In the genomic region with DNA sequence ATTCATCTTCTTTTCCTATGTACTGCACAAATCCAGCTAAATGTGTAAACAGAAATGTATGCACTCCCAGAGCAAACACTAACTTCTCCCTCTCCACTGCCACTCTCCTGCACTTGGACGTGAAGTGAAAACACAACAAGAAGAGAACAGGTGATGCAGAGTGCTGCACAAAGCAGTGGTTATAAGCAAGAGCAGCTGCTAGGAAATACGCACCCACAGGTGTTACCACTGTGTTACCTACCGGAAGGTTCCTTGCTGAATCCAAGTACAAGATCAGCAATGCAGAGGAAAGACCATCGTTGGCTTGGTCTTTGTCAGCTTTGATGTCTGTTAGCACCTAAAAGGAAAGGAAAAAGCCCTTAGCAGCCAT, we compare ENCODE assay signal across 18 cellular contexts. TPM values are rescaled to one million over a fixed set of nuclear protein-coding genes. Genes with fewer than 3 reads are reported as not detected.
DNase-seq lines count a peak whose midpoint lies in the region; ATAC-seq and TF ChIP-seq lines count a peak whose summit lies in the region.
"Had no signal": no experiment of that assay in that cellular context is flagged by ENCODE, and none has a peak within 500 bp of the region (broad histone marks: within the 10 kb centered on the region; RNA-seq: fewer than 3 reads in every experiment).

No MANE protein-coding gene starts in this region.

- no peaks in the 10 kb centered on the region for H3K27me3 ChIP-seq in H7 (ENCODE audit: control insufficient read depth, insufficient read depth, low read length)
- H3K27me3 ChIP-seq: BLaER1 treated with 17β-estradiol and CSF1 and Interleukin-3, amounts not matched to agents 10 nM and 100 nM; MG63 had no signal

- TF ChIP-seq CTCF in nephron progenitor cell (IDR thresholded peaks at IDR 0.05): no peak

- H3K27ac Mint-ChIP-seq in nephron progenitor cell: peak overlapping the region; percentile 36

- H3K36me3 ChIP-seq in H7 (replicated peaks; ENCODE audit: control insufficient read depth, insufficient read depth, low read length): peaks cover 8% of the 10 kb centered on the region

- DNase-seq in NCI-H2107 treated with DMSO at 0.1 percent for 48 hours (lab: John Stamatoyannopoulos, UW; ENCODE audit: unreplicated experiment) (peak; percentile 50), NCI-H2107 (lab: John Stamatoyannopoulos, UW) (no peak), DMS53 treated with DMSO at 0.1 percent for 48 hours (lab: John Stamatoyannopoulos, UW; ENCODE audit: unreplicated experiment) (peak; percentile 75), NCI-H774 (lab: John Stamatoyannopoulos, UW) (peak; percentile 78), nephron progenitor cell (no peak), retina (no peak), H7 (no peak)
- DNase-seq: CD8-positive, alpha-beta memory T cell; MG63; NCI-H1092; NCI-H1694 treated with DMSO at 0.1 percent for 48 hours; NCI-H2227 treated with DMSO at 0.1 percent for 48 hours; NCI-H526; NK-92 treated with Interleukin-12 subunit alpha and Interleukin-12 subunit beta, amount 100 ng/mL, for 24 hours; PC-3 had no signal

- no peaks in the 10 kb centered on the region for H3K4me1 Mint-ChIP-seq in nephron progenitor cell

- H3K4me3 Mint-ChIP-seq in nephron progenitor cell: no peak overlapping the region
- H3K4me3 Mint-ChIP-seq: CD8-positive, alpha-beta memory T cell had no signal

- peaks cover 2% of the 10 kb centered on the region for H3K27me3 Mint-ChIP-seq in nephron progenitor cell (ENCODE audit: low read depth, poor library complexity)
- H3K27me3 Mint-ChIP-seq: CD8-positive, alpha-beta memory T cell had no signal

- peaks cover 74% of the 10 kb centered on the region for H3K36me3 Mint-ChIP-seq in nephron progenitor cell (ENCODE audit: low read depth)

- no peaks in the 10 kb centered on the region for H3K9me3 Mint-ChIP-seq in nephron progenitor cell
- H3K9me3 Mint-ChIP-seq: CD8-positive, alpha-beta memory T cell had no signal

- no peak for ATAC-seq in HG03378 (IDR thresholded peaks at IDR 0.05; ENCODE audit: unreplicated experiment)
- ATAC-seq: PC-3 had no signal

- H3K4me3 ChIP-seq in H7 (ENCODE audit: insufficient read depth, low read depth, low read length): no peak overlapping the region
- H3K4me3 ChIP-seq: BLaER1 treated with 17β-estradiol and CSF1 and Interleukin-3, amounts not matched to agents 10 nM and 100 nM; HAP-1; MG63 had no signal

RNA-seq across cellular contexts. Expression of gene NCAPG2, which starts 54.6 kb away (rescaled TPM):
- total RNA-seq in H7 (2014; rRNA removed; shearing (Covaris generic)): 41.1 and 50.9 TPM in 2 replicates

Comparison
In these comparisons a context has a peak if more than half of its experiments do, and no peak if none do; other contexts are left out.
1. DNase-seq: peak in NCI-H2107 treated with DMSO at 0.1 percent for 48 hours (single experiment), DMS53 treated with DMSO at 0.1 percent for 48 hours (single experiment) and NCI-H774 (single experiment); none in NCI-H2107 (single experiment), nephron progenitor cell (single experiment), retina (single experiment) and H7 (single experiment).